Comparison of ENCODE assay signal across 18 cellular contexts in genomic region chr9:114049453-114050225, GRCh38. TPM values are rescaled to one million over a fixed set of nuclear protein-coding genes. Genes with fewer than 3 reads are reported as not detected.
"Had no signal": no experiment of that assay in that cellular context is flagged by ENCODE, and none has a peak within 500 bp of the region (broad histone marks: within the 10 kb centered on the region; RNA-seq: fewer than 3 reads in every experiment).

No MANE protein-coding gene starts in this region.

- H3K4me1 Mint-ChIP-seq: activated CD4-positive, alpha-beta T cell treated with anti-CD3 and anti-CD28 coated beads, Interleukin-2, amount 10 ng/mL, durations not matched to agents 24 days and 14 days; activated naive CD8-positive, alpha-beta T cell treated with anti-CD3 and anti-CD28 coated beads for 36 hours; neural crest cell had no signal

- H3K4me3 ChIP-seq: pancreas, transverse colon had no signal

- ATAC-seq: activated CD8-positive, alpha-beta T cell treated with anti-CD3 and anti-CD28 coated beads, Interleukin-2, amount 10 ng/mL, durations not matched to agents 7 days and 5 days; pancreas; sciatic nerve had no signal

- H3K4me3 Mint-ChIP-seq: activated CD4-positive, alpha-beta T cell treated with anti-CD3 and anti-CD28 coated beads, Interleukin-2, amount 10 ng/mL, durations not matched to agents 24 days and 14 days; activated CD8-positive, alpha-beta T cell treated with anti-CD3 and anti-CD28 coated beads, Interleukin-2, amount 10 ng/mL, durations not matched to agents 7 days and 5 days; activated naive CD8-positive, alpha-beta T cell treated with anti-CD3 and anti-CD28 coated beads for 36 hours; neural crest cell; T-helper 2 cell treated with Interferon-gamma antibody and Interleukin-4, amounts not matched to agents 5 μg/mL and 100 μg/mL, for 36 hours had no signal

- H3K9me3 Mint-ChIP-seq: activated CD4-positive, alpha-beta T cell treated with anti-CD3 and anti-CD28 coated beads, Interleukin-2, amount 10 ng/mL, durations not matched to agents 24 days and 14 days; activated naive CD8-positive, alpha-beta T cell treated with anti-CD3 and anti-CD28 coated beads for 36 hours; neural crest cell; T-helper 2 cell treated with Interferon-gamma antibody and Interleukin-4, amounts not matched to agents 5 μg/mL and 100 μg/mL, for 36 hours had no signal

- H3K27me3 ChIP-seq: pancreas, transverse colon had no signal

- H3K27me3 Mint-ChIP-seq: activated CD4-positive, alpha-beta T cell treated with anti-CD3 and anti-CD28 coated beads, Interleukin-2, amount 10 ng/mL, durations not matched to agents 24 days and 14 days; activated naive CD8-positive, alpha-beta T cell treated with anti-CD3 and anti-CD28 coated beads for 36 hours had no signal

- H3K9me3 ChIP-seq: pancreas, transverse colon had no signal

- DNase-seq: activated CD4-positive, alpha-beta T cell treated with anti-CD3 and anti-CD28 coated beads, Interleukin-2, amount 10 ng/mL, durations not matched to agents 24 days and 14 days; activated CD4-positive, CD25-positive, alpha-beta regulatory T cell; activated CD8-positive, alpha-beta T cell treated with anti-CD3 and anti-CD28 coated beads, Interleukin-2, amount 10 ng/mL, durations not matched to agents 7 days and 5 days; activated naive CD8-positive, alpha-beta T cell treated with anti-CD3 and anti-CD28 coated beads for 36 hours; amniotic stem cell; foreskin fibroblast; pancreas; stimulated activated naive CD4-positive, alpha-beta T cell; transverse colon had no signal

- H3K27ac Mint-ChIP-seq: activated CD4-positive, alpha-beta T cell treated with anti-CD3 and anti-CD28 coated beads, Interleukin-2, amount 10 ng/mL, durations not matched to agents 24 days and 14 days; activated CD8-positive, alpha-beta T cell treated with anti-CD3 and anti-CD28 coated beads, Interleukin-2, amount 10 ng/mL, durations not matched to agents 7 days and 5 days; activated naive CD8-positive, alpha-beta T cell treated with anti-CD3 and anti-CD28 coated beads for 36 hours; T-helper 2 cell treated with Interferon-gamma antibody and Interleukin-4, amounts not matched to agents 5 μg/mL and 100 μg/mL, for 36 hours had no signal

- H3K4me1 ChIP-seq: pancreas, transverse colon had no signal

- H3K36me3 ChIP-seq: transverse colon had no signal

- H3K27ac ChIP-seq: epithelial cell of prostate, pancreas, transverse colon had no signal

RNA-seq across cellular contexts. Expression of gene AMBP, which starts 28.5 kb away (rescaled TPM):
- total RNA-seq: activated CD4-positive, alpha-beta T cell treated with anti-CD3 and anti-CD28 coated beads, Interleukin-2, amount 10 ng/mL, durations not matched to agents 24 days and 14 days; activated CD8-positive, alpha-beta T cell treated with anti-CD3 and anti-CD28 coated beads, Interleukin-2, amount 10 ng/mL, durations not matched to agents 7 days and 5 days; activated naive CD8-positive, alpha-beta T cell treated with anti-CD3 and anti-CD28 coated beads for 36 hours; dermis microvascular lymphatic vessel endothelial cell; glomerular endothelial cell; lung microvascular endothelial cell; mononuclear cell; sciatic nerve; subcutaneous adipose tissue had no signal

RNA-seq across cellular contexts. Expression of gene KIF12, which starts 49.5 kb away (rescaled TPM):
- total RNA-seq: activated CD4-positive, alpha-beta T cell treated with anti-CD3 and anti-CD28 coated beads, Interleukin-2, amount 10 ng/mL, durations not matched to agents 24 days and 14 days; activated CD8-positive, alpha-beta T cell treated with anti-CD3 and anti-CD28 coated beads, Interleukin-2, amount 10 ng/mL, durations not matched to agents 7 days and 5 days; activated naive CD8-positive, alpha-beta T cell treated with anti-CD3 and anti-CD28 coated beads for 36 hours; dermis microvascular lymphatic vessel endothelial cell; lung microvascular endothelial cell; mononuclear cell; neural crest cell; subcutaneous adipose tissue had no signal
